Comparison of ENCODE assay signal across 28 cellular contexts in genomic region chr2:233791151-233791882, GRCh38. TPM values are rescaled to one million over a fixed set of nuclear protein-coding genes. Genes with fewer than 3 reads are reported as not detected.
"Had no signal": no experiment of that assay in that cellular context is flagged by ENCODE, and none has a peak within 500 bp of the region (broad histone marks: within the 10 kb centered on the region; RNA-seq: fewer than 3 reads in every experiment).

No MANE protein-coding gene starts in this region.

- H3K9me3 Mint-ChIP-seq: neural crest cell; stimulated activated effector memory CD8-positive, alpha-beta T cell treated with anti-CD3 and anti-CD28 coated beads, Interleukin-12 subunit alpha, Interleukin-12 subunit beta, amount 100 ng/mL, for 72 hours; T-helper 1 cell treated with Interleukin-12 subunit alpha and Interleukin-12 subunit beta and Interleukin-4 antibody, amounts not matched to agents 30 μg/mL and 1 μg/mL, for 36 hours had no signal

- H3K36me3 ChIP-seq: gastrocnemius medialis, tibial artery had no signal

- H3K4me1 Mint-ChIP-seq: activated CD4-positive, alpha-beta T cell treated with anti-CD3 and anti-CD28 coated beads for 36 hours; naive thymus-derived CD4-positive, alpha-beta T cell; neural crest cell; stimulated activated effector memory CD8-positive, alpha-beta T cell treated with anti-CD3 and anti-CD28 coated beads, Interleukin-12 subunit alpha, Interleukin-12 subunit beta, amount 100 ng/mL, for 72 hours; stimulated activated naive CD8-positive, alpha-beta T cell treated with anti-CD3 and anti-CD28 coated beads, Interleukin-15, amount 100 ng/mL, for 72 hours; WTC11 had no signal

- H3K27me3 ChIP-seq: body of pancreas, gastrocnemius medialis, tibial artery had no signal

- H3K27ac ChIP-seq: body of pancreas, gastrocnemius medialis, tibial artery had no signal

- H3K9ac ChIP-seq: SK-N-SH had no signal

- H3K36me3 Mint-ChIP-seq: activated naive CD8-positive, alpha-beta T cell; naive thymus-derived CD4-positive, alpha-beta T cell; stimulated activated effector memory CD8-positive, alpha-beta T cell treated with anti-CD3 and anti-CD28 coated beads, Interleukin-12 subunit alpha, Interleukin-12 subunit beta, amount 100 ng/mL, for 72 hours; WTC11 had no signal

- H3K4me3 ChIP-seq: body of pancreas, gastrocnemius medialis, tibial artery had no signal

- H3K4me3 Mint-ChIP-seq: activated CD4-positive, alpha-beta T cell treated with anti-CD3 and anti-CD28 coated beads for 36 hours; activated naive CD8-positive, alpha-beta T cell; naive thymus-derived CD4-positive, alpha-beta T cell; neural crest cell; stimulated activated effector memory CD8-positive, alpha-beta T cell treated with anti-CD3 and anti-CD28 coated beads, Interleukin-12 subunit alpha, Interleukin-12 subunit beta, amount 100 ng/mL, for 72 hours; stimulated activated naive CD8-positive, alpha-beta T cell treated with anti-CD3 and anti-CD28 coated beads, Interleukin-15, amount 100 ng/mL, for 72 hours; T-helper 1 cell treated with Interleukin-12 subunit alpha and Interleukin-12 subunit beta and Interleukin-4 antibody, amounts not matched to agents 30 μg/mL and 1 μg/mL, for 36 hours; WTC11 had no signal

- H3K9me3 ChIP-seq: body of pancreas, gastrocnemius medialis, SK-N-SH, tibial artery had no signal

- DNase-seq: activated CD4-positive, alpha-beta T cell treated with anti-CD3 and anti-CD28 coated beads for 36 hours; activated CD8-positive, alpha-beta memory T cell treated with anti-CD3 and anti-CD28 coated beads for 24 hours; activated effector memory CD4-positive, alpha-beta T cell treated with Interleukin-2 at 50 U/mL for 16 hours; activated naive CD4-positive, alpha-beta T cell treated with Interleukin-2 at 50 U/mL for 16 hours; body of pancreas; dermis blood vessel endothelial cell; effector CD8-positive, alpha-beta T cell; gastrocnemius medialis; glutamatergic neuron; left colon; midbrain; naive thymus-derived CD4-positive, alpha-beta T cell; posterior cingulate gyrus; right cardiac atrium; SK-N-SH; stimulated activated CD4-positive, alpha-beta T cell treated with anti-CD3 and anti-CD28 coated beads, Interleukin-12 subunit alpha, Interleukin-12 subunit beta, amount 100 ng/mL, for 4 hours; stimulated activated CD4-positive, alpha-beta T cell treated with anti-CD3 and anti-CD28 coated beads, Interleukin-4, amount 100 ng/mL, for 24 hours; stimulated activated naive CD8-positive, alpha-beta T cell treated with anti-CD3 and anti-CD28 coated beads, Interleukin-15, amount 100 ng/mL, for 72 hours; SW 1271; tibial artery had no signal

- H3K4me1 ChIP-seq: body of pancreas, gastrocnemius medialis, tibial artery had no signal

- H3K27ac Mint-ChIP-seq: activated CD4-positive, alpha-beta T cell treated with anti-CD3 and anti-CD28 coated beads for 36 hours; activated naive CD8-positive, alpha-beta T cell; stimulated activated effector memory CD8-positive, alpha-beta T cell treated with anti-CD3 and anti-CD28 coated beads, Interleukin-12 subunit alpha, Interleukin-12 subunit beta, amount 100 ng/mL, for 72 hours; T-helper 1 cell treated with Interleukin-12 subunit alpha and Interleukin-12 subunit beta and Interleukin-4 antibody, amounts not matched to agents 30 μg/mL and 1 μg/mL, for 36 hours; WTC11 had no signal

RNA-seq across cellular contexts. Expression of gene MROH2A, which starts 13.2 kb away (rescaled TPM):
- total RNA-seq: activated CD4-positive, alpha-beta T cell treated with anti-CD3 and anti-CD28 coated beads for 36 hours; aorta; body of pancreas; dermis blood vessel endothelial cell; epithelial cell of proximal tubule; gastrocnemius medialis; naive thymus-derived CD4-positive, alpha-beta T cell; neural crest cell; omental fat pad; right cardiac atrium; WTC11 had no signal
- polyA plus RNA-seq: aorta; naive thymus-derived CD4-positive, alpha-beta T cell; right cardiac atrium had no signal

RNA-seq across cellular contexts. Expression of gene UGT1A1, which starts 31.2 kb away (rescaled TPM):
- total RNA-seq: activated CD4-positive, alpha-beta T cell treated with anti-CD3 and anti-CD28 coated beads for 36 hours; aorta; body of pancreas; dermis blood vessel endothelial cell; epithelial cell of proximal tubule; naive thymus-derived CD4-positive, alpha-beta T cell; neural crest cell; omental fat pad; right cardiac atrium; WTC11 had no signal
- polyA plus RNA-seq: naive thymus-derived CD4-positive, alpha-beta T cell; right cardiac atrium; SK-N-SH had no signal
